11 cellular contexts compared by ENCODE assay signal in genomic region chr5:10663531-10664183, GRCh38.
A peak's percentile ranks its signal among the peaks of the same experiment; 100 is the strongest.
DNase-seq lines count a peak whose midpoint lies in the region; ATAC-seq lines count a peak whose summit lies in the region.
"Had no signal": no experiment of that assay in that cellular context is flagged by ENCODE, and none has a peak within 500 bp of the region (broad histone marks: within the 10 kb centered on the region; RNA-seq: fewer than 3 reads in every experiment).

No MANE protein-coding gene starts in this region.

- no peak overlapping the region for H3K4me3 Mint-ChIP-seq in T-helper 17 cell
- H3K4me3 Mint-ChIP-seq: activated naive CD8-positive, alpha-beta T cell treated with anti-CD3 and anti-CD28 coated beads, Interleukin-2, amount 10 ng/mL, durations not matched to agents 7 days and 5 days had no signal

- no peak overlapping the region for H3K27ac Mint-ChIP-seq in T-helper 17 cell
- H3K27ac Mint-ChIP-seq: activated naive CD8-positive, alpha-beta T cell treated with anti-CD3 and anti-CD28 coated beads, Interleukin-2, amount 10 ng/mL, durations not matched to agents 7 days and 5 days had no signal

- H3K27me3 Mint-ChIP-seq in T-helper 17 cell, result peaks cover 7% of the 10 kb centered on the region
- H3K27me3 Mint-ChIP-seq: activated naive CD8-positive, alpha-beta T cell treated with anti-CD3 and anti-CD28 coated beads, Interleukin-2, amount 10 ng/mL, durations not matched to agents 7 days and 5 days had no signal

- no peaks in the 10 kb centered on the region for H3K36me3 ChIP-seq in rectal smooth muscle tissue (ENCODE audit: control insufficient read depth, insufficient read depth, low read length)

- no peak overlapping the region for H3K9ac ChIP-seq in rectal smooth muscle tissue (ENCODE audit: low read length)
- H3K9ac ChIP-seq: KMS-11 had no signal

- H3K36me3 Mint-ChIP-seq in T-helper 17 cell (ENCODE audit: low read depth), result no peaks in the 10 kb centered on the region
- H3K36me3 Mint-ChIP-seq: activated naive CD8-positive, alpha-beta T cell treated with anti-CD3 and anti-CD28 coated beads, Interleukin-2, amount 10 ng/mL, durations not matched to agents 7 days and 5 days had no signal

- ATAC-seq in GM21825 (IDR thresholded peaks at IDR 0.05; ENCODE audit: unreplicated experiment) (no peak), T-helper 17 cell (no peak), GM21360 (IDR thresholded peaks at IDR 0.05; ENCODE audit: unreplicated experiment) (no peak), GM18517 (IDR thresholded peaks at IDR 0.05; ENCODE audit: unreplicated experiment) (no peak)

- peak; percentile 73 for DNase-seq in GM03348 (ENCODE audit: low spot score)
- DNase-seq in NCI-H446 (lab: John Stamatoyannopoulos, UW), result peak; percentile 95
- peak; percentile 71 for DNase-seq in fibroblast of peridontal ligament (ENCODE audit: extremely low read depth)
- DNase-seq in T-helper 17 cell, result no peak
- DNase-seq: activated naive CD8-positive, alpha-beta T cell treated with anti-CD3 and anti-CD28 coated beads, Interleukin-2, amount 10 ng/mL, durations not matched to agents 7 days and 5 days had no signal

- H3K27me3 ChIP-seq in rectal smooth muscle tissue (ENCODE audit: control insufficient read depth, insufficient read depth, low read length), result no peaks in the 10 kb centered on the region

- no peaks in the 10 kb centered on the region for H3K4me1 Mint-ChIP-seq in T-helper 17 cell
- H3K4me1 Mint-ChIP-seq: activated naive CD8-positive, alpha-beta T cell treated with anti-CD3 and anti-CD28 coated beads, Interleukin-2, amount 10 ng/mL, durations not matched to agents 7 days and 5 days had no signal

- no peak overlapping the region for H3K27ac ChIP-seq in rectal smooth muscle tissue (ENCODE audit: low read depth, low read length)
- H3K27ac ChIP-seq: epithelial cell of prostate, KMS-11 had no signal

- H3K4me3 ChIP-seq in rectal smooth muscle tissue (ENCODE audit: low read length), result peak overlapping the region; percentile 22

- H3K4me1 ChIP-seq in rectal smooth muscle tissue (ENCODE audit: control insufficient read depth, insufficient read depth, low read length), result peaks cover 2% of the 10 kb centered on the region

- H3K9me3 ChIP-seq in T-helper 17 cell (ENCODE audit: control insufficient read depth, low read length, poor library complexity, severe bottlenecking), result no peaks in the 10 kb centered on the region

Comparison
In these comparisons a context has a peak if more than half of its experiments do, and no peak if none do; other contexts are left out.
1. DNase-seq: peak in GM03348 (single experiment), NCI-H446 (2 of 2) and fibroblast of peridontal ligament (single experiment); none in T-helper 17 cell (0 of 3).